In the genomic region with DNA sequence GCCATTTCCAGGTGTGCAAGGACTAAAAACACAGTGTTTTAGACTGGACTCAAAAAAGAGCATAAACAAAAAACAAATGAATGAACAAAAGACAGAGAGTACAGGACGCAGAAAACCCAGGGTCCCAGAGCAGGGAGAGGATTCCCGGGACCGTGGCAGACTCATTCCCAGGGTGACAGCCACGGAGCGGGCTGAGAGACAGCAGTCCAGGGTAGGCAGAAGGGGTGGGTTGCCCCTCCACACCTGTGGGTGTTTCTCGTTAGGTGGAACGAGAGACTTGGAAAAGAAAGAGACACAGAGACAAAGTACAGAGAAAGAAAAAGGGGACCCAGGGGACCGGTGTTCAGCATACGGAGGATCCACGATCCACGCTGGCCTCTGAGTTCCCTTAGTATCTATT, we compare ENCODE assay signal across 20 cellular contexts.
DNase-seq lines count a peak whose midpoint lies in the region; ATAC-seq, FAIRE-seq and TF ChIP-seq lines count a peak whose summit lies in the region.
"Had no signal": no experiment of that assay in that cellular context is flagged by ENCODE, and none has a peak within 500 bp of the region (broad histone marks: within the 10 kb centered on the region; RNA-seq: fewer than 3 reads in every experiment).

No MANE protein-coding gene starts in this region.

- 0 out of 2 replicates have a peak overlapping the region, but pooled peaks have one; percentile 16 for H2BK15ac ChIP-seq in H1 (ENCODE audit: low read length)

- DNase-seq in NT2/D1 (ENCODE audit: low read depth, low spot score) (no peak), H1 (ENCODE audit: low read depth in 1 of 2, low spot score in 2 of 2) (no peak), mesenteric fat pad (ENCODE audit: low spot score) (peak; percentile 37), posterior vena cava (ENCODE audit: low spot score) (peak; percentile 51), coronary artery (ENCODE audit: low spot score) (no peak), T-helper 1 cell (no peak), heart right ventricle (no peak)
- DNase-seq in activated naive CD8-positive, alpha-beta T cell treated with anti-CD3 and anti-CD28 coated beads, Interleukin-2, amount 50 U/mL, for 24 hours: no peak
- DNase-seq: CD4-positive, CD25-positive, alpha-beta regulatory T cell; CD8-positive, alpha-beta memory T cell; COR-L47; DMS 273 treated with DMSO at 0.1 percent for 48 hours; DMS53; DND-41; EL had no signal

- H3K23ac ChIP-seq in H1 (ENCODE audit: insufficient read length): no peak overlapping the region

- H3K23me2 ChIP-seq in H1 (ENCODE audit: low read depth, low read length): no peaks in the 10 kb centered on the region

- H3K9ac ChIP-seq in NT2/D1 (ENCODE audit: insufficient read length, low read depth) (peak overlapping the region; percentile 36), H1 (replicated peaks in 1 of 4; ENCODE audit: extremely low read depth in 1 of 4, low read depth in 3 of 4, low read length in 3 of 4) (no peak overlapping the region)
- H3K9ac ChIP-seq: BLaER1 treated with 17β-estradiol and CSF1 and Interleukin-3, amounts not matched to agents 10 nM and 100 nM had no signal

- H3K79me2 ChIP-seq in H1 (ENCODE audit: control insufficient read depth in 1 of 2, insufficient read depth in 2 of 2, low read length in 2 of 2): no peaks in the 10 kb centered on the region

- no peaks in the 10 kb centered on the region for H3K36me3 Mint-ChIP-seq in activated naive CD8-positive, alpha-beta T cell treated with anti-CD3 and anti-CD28 coated beads, Interleukin-2, amount 50 U/mL, for 24 hours (ENCODE audit: low read depth)
- H3K36me3 Mint-ChIP-seq: CD4-positive, CD25-positive, alpha-beta regulatory T cell; CD8-positive, alpha-beta memory T cell had no signal

- no peak for ATAC-seq in activated naive CD8-positive, alpha-beta T cell treated with anti-CD3 and anti-CD28 coated beads, Interleukin-2, amount 50 U/mL, for 24 hours
- ATAC-seq in heart right ventricle: no peak
- ATAC-seq: GM12878, HepG2 had no signal

- H2BK120ac ChIP-seq in H1 (replicated peaks; ENCODE audit: low read depth, low read length): no peak overlapping the region

- H2BK20ac ChIP-seq in H1 (ENCODE audit: low read length): no peak overlapping the region

- H3K56ac ChIP-seq in H1 (replicated peaks; ENCODE audit: insufficient read length, low read depth, low read length): no peak overlapping the region

- no peak overlapping the region for H2AK5ac ChIP-seq in H1 (ENCODE audit: low read depth, low read length)

- CTCF ChIA-PET in H1 (lab: Charles Lee; ENCODE audit: partially characterized antibody): no interaction called here

- H3K36me3 ChIP-seq in NT2/D1 (ENCODE audit: insufficient read depth, insufficient read length, low read length) (no peaks in the 10 kb centered on the region), H1 (ENCODE audit: control insufficient read depth in 2 of 4, insufficient read depth in 4 of 4, low read length in 3 of 4) (no peaks in the 10 kb centered on the region), heart right ventricle (no peaks in the 10 kb centered on the region)
- H3K36me3 ChIP-seq: BLaER1 treated with 17β-estradiol and CSF1 and Interleukin-3, amounts not matched to agents 10 nM and 100 nM; HAP-1 had no signal

- H3K4ac ChIP-seq in H1 (replicated peaks; ENCODE audit: insufficient read length, low read depth, low read length): no peak overlapping the region

- no peak overlapping the region for H2AFZ ChIP-seq in H1 (ENCODE audit: low read length)

- H4K5ac ChIP-seq in H1 (ENCODE audit: insufficient read length, low read depth, low read length): no peak overlapping the region

- no peak for TF ChIP-seq POLR2A in H1 (IDR thresholded peaks at IDR 0.05; ENCODE audit: control extremely low read depth in 1 of 2, low read depth in 2 of 2, low read length in 2 of 2)

- H4K8ac ChIP-seq in H1 (ENCODE audit: extremely low read depth, insufficient read depth, low read length): no peak overlapping the region

- no peak for FAIRE-seq in H1 (lab: Jason Lieb, UNC)
- FAIRE-seq: GM12878, HepG2 had no signal

- no peak overlapping the region for H4K91ac ChIP-seq in H1 (replicated peaks; ENCODE audit: insufficient read length, low read length)

- H3K4me1 ChIP-seq in NT2/D1 (ENCODE audit: insufficient read depth, insufficient read length) (peaks cover 9% of the 10 kb centered on the region), H1 (replicated peaks in 1 of 4; ENCODE audit: control insufficient read depth in 3 of 4, insufficient read depth in 4 of 4, low read length in 3 of 4) (peaks cover 0 to 4% (median 2%) of the 10 kb centered on the region in 4 experiments; a peak in 2 of 7 replicates), heart right ventricle (no peaks in the 10 kb centered on the region)
- H3K4me1 ChIP-seq: HAP-1 had no signal

- no peak overlapping the region for H3K14ac ChIP-seq in H1 (ENCODE audit: insufficient read length)

- TF ChIP-seq CTCF in H1 (IDR thresholded peaks at IDR 0.05; ENCODE audit: control extremely low read depth in 1 of 3, insufficient read depth in 1 of 3, low read depth in 1 of 3, low read length in 3 of 3) (no peak), coronary artery (IDR thresholded peaks at IDR 0.05) (no peak), heart right ventricle (IDR thresholded peaks at IDR 0.05) (no peak)

- H3K27ac ChIP-seq in H1 (ENCODE audit: low read depth, low read length) (no peak overlapping the region), coronary artery (no peak overlapping the region), heart right ventricle (no peak overlapping the region)
- H3K27ac ChIP-seq: BLaER1 treated with 17β-estradiol and CSF1 and Interleukin-3, amounts not matched to agents 10 nM and 100 nM had no signal

- no peaks in the 10 kb centered on the region for H3K9me3 ChIP-seq in NT2/D1 (ENCODE audit: insufficient read depth, low read length)
- no peaks in the 10 kb centered on the region for H3K9me3 ChIP-seq in H1 (ENCODE audit: insufficient read depth in 2 of 2, low read depth in 1 of 2, low read length in 1 of 2)
- no peaks in the 10 kb centered on the region for H3K9me3 ChIP-seq in heart right ventricle
- H3K9me3 ChIP-seq: BLaER1 treated with 17β-estradiol and CSF1 and Interleukin-3, amounts not matched to agents 10 nM and 100 nM; HAP-1 had no signal

- no peak overlapping the region for H3K4me3 Mint-ChIP-seq in activated naive CD8-positive, alpha-beta T cell treated with anti-CD3 and anti-CD28 coated beads, Interleukin-2, amount 50 U/mL, for 24 hours
- H3K4me3 Mint-ChIP-seq: B cell; CD4-positive, CD25-positive, alpha-beta regulatory T cell; CD8-positive, alpha-beta memory T cell had no signal

- no peaks in the 10 kb centered on the region for H3K9me3 Mint-ChIP-seq in activated naive CD8-positive, alpha-beta T cell treated with anti-CD3 and anti-CD28 coated beads, Interleukin-2, amount 50 U/mL, for 24 hours
- H3K9me3 Mint-ChIP-seq: CD8-positive, alpha-beta memory T cell had no signal

- no peaks in the 10 kb centered on the region for H3K79me1 ChIP-seq in H1 (ENCODE audit: low read depth, low read length)

- H3K27me3 Mint-ChIP-seq in activated naive CD8-positive, alpha-beta T cell treated with anti-CD3 and anti-CD28 coated beads, Interleukin-2, amount 50 U/mL, for 24 hours: peaks cover 2% of the 10 kb centered on the region

- peaks cover 0 to 2% of the 10 kb centered on the region in 2 experiments for H4K20me1 ChIP-seq in H1 (replicated peaks in 1 of 2; ENCODE audit: control insufficient read depth in 1 of 2, insufficient read depth in 2 of 2, low read length in 2 of 2)

- H3K4me3 ChIP-seq in NT2/D1 (ENCODE audit: insufficient read length, low read depth) (no peak overlapping the region), H1 (ENCODE audit: extremely low read depth in 1 of 4, insufficient read depth in 2 of 4, low read depth in 3 of 4, low read length in 4 of 4) (no peak overlapping the region), coronary artery (no peak overlapping the region), heart right ventricle (no peak overlapping the region)
- H3K4me3 ChIP-seq: BLaER1 treated with 17β-estradiol and CSF1 and Interleukin-3, amounts not matched to agents 10 nM and 100 nM; GM12878; HAP-1 had no signal

- POLR2A ChIA-PET in H1 (lab: Charles Lee; ENCODE audit: partially characterized antibody): no interaction called here

- TF ChIP-seq EP300 in H1 (IDR thresholded peaks at IDR 0.05; ENCODE audit: borderline replicate concordance in 1 of 2, low read depth in 2 of 2, low read length in 2 of 2): no peak

- no peak overlapping the region for H2BK5ac ChIP-seq in H1 (ENCODE audit: low read depth, low read length)

- no peak overlapping the region for H2BK12ac ChIP-seq in H1 (ENCODE audit: low read depth, low read length)

- 95% methylated on average over 10 of the region's 11 CpGs; no CpG with 5 or more reads in 1 of the 2 experiments for WGBS in H1 (ENCODE audit: extremely low coverage in 1 of 2, insufficient coverage in 1 of 2, insufficient read length in 1 of 2, insufficient replicate concordance in 2 of 2, low coverage in 1 of 2, low lambda C conversion rate in 2 of 2, missing lambda C conversion rate in 1 of 2), 2 experiments
- 91 to 92% methylated on average over 11 of the region's 11 CpGs for WGBS in heart right ventricle, 2 donors

- no peak overlapping the region for H3K27ac Mint-ChIP-seq in activated naive CD8-positive, alpha-beta T cell treated with anti-CD3 and anti-CD28 coated beads, Interleukin-2, amount 50 U/mL, for 24 hours
- H3K27ac Mint-ChIP-seq: B cell had no signal

- intact Hi-C loops in posterior vena cava (cut with DNase I) (no loop called here), heart right ventricle (cut with DNase I) (no loop called here)

- peaks cover 4% of the 10 kb centered on the region for H3K4me1 Mint-ChIP-seq in activated naive CD8-positive, alpha-beta T cell treated with anti-CD3 and anti-CD28 coated beads, Interleukin-2, amount 50 U/mL, for 24 hours
- H3K4me1 Mint-ChIP-seq: CD4-positive, CD25-positive, alpha-beta regulatory T cell; CD8-positive, alpha-beta memory T cell had no signal

- H3K4me2 ChIP-seq in H1 (ENCODE audit: insufficient read depth in 1 of 2, low read depth in 2 of 2, low read length in 2 of 2): no peak overlapping the region
- H3K4me2 ChIP-seq: BLaER1 treated with 17β-estradiol and CSF1 and Interleukin-3, amounts not matched to agents 10 nM and 100 nM had no signal

- H3K18ac ChIP-seq in H1 (ENCODE audit: extremely low read depth, low read length): no peak overlapping the region

- no peaks in the 10 kb centered on the region for H3K27me3 ChIP-seq in NT2/D1 (ENCODE audit: insufficient read depth, insufficient read length)
- no peaks in the 10 kb centered on the region for H3K27me3 ChIP-seq in H1 (replicated peaks in 1 of 4; ENCODE audit: control insufficient read depth in 3 of 4, extremely low read depth in 1 of 4, insufficient read depth in 3 of 4, low read length in 3 of 4)
- peaks cover 0 to 20% (median 7%) of the 10 kb centered on the region in 7 donors for H3K27me3 ChIP-seq in heart right ventricle

- no peak for TF ChIP-seq RAD21 in H1 (IDR thresholded peaks at IDR 0.05 in 1 of 2, conservative IDR thresholded peaks at IDR 0.05 in 1 of 2; ENCODE audit: low read depth in 2 of 2, low read length in 2 of 2)

TF ChIP-seq in H1, 55 proteins besides CTCF, POLR2A, EP300 and RAD21 (continues in another document):
- TF ChIP-seq CTBP2 (IDR thresholded peaks at IDR 0.05; ENCODE audit: borderline replicate concordance, insufficient read depth, insufficient read length, low read length) (no peak), HDAC6 (IDR thresholded peaks at IDR 0.05; ENCODE audit: low read depth, low read length) (no peak), BCL11A (IDR thresholded peaks at IDR 0.05; ENCODE audit: low read depth in 2 of 2, low read length in 2 of 2) (no peak)

Comparison
In these comparisons a context has a peak if more than half of its experiments do, and no peak if none do; other contexts are left out.
1. DNase-seq: peak in mesenteric fat pad (single experiment) and posterior vena cava (single experiment); none in NT2/D1 (single experiment), H1 (0 of 2), coronary artery (single experiment), T-helper 1 cell (0 of 5), activated naive CD8-positive, alpha-beta T cell treated with anti-CD3 and anti-CD28 coated beads, Interleukin-2, amount 50 U/mL, for 24 hours (single experiment) and heart right ventricle (0 of 2).